2 cellular contexts compared by ENCODE assay signal in the genomic region with DNA sequence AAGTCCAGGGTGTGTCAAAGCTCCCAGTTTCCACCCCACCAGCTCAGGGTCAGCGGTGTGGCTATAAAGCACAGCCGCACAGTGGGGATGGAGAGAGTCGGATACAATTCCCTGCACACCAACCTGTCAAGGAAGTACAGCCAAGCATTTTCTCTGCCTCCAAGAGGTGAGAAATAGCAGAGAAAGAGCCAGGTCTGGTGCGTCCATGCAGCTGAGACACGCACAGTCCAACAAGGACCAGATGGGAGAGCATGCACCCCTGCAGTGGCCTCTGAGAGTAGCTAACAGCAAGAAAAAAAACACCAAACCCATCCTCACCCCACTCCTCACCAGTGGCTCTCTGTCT.
TF ChIP-seq lines count a peak whose summit lies in the region.

No MANE protein-coding gene starts in this region.

TF ChIP-seq in IMR-90, 13 proteins besides CTCF, POLR2A, EP300 and RAD21:
- TF ChIP-seq CEBPB (IDR thresholded peaks at IDR 0.05; ENCODE audit: low read depth, low read length) (no peak), CHD1 (IDR thresholded peaks at IDR 0.05; ENCODE audit: low read depth, low read length) (no peak), MAZ (IDR thresholded peaks at IDR 0.05; ENCODE audit: borderline replicate concordance, low read depth, low read length) (no peak), FOS (IDR thresholded peaks at IDR 0.05; ENCODE audit: low read depth, low read length) (no peak), NFE2L2 (IDR thresholded peaks at IDR 0.05; ENCODE audit: low read depth, low read length) (no peak), BHLHE40 (IDR thresholded peaks at IDR 0.05; ENCODE audit: low read depth, low read length) (no peak), RFX5 (IDR thresholded peaks at IDR 0.05; ENCODE audit: low read depth, low read length) (no peak), MXI1 (IDR thresholded peaks at IDR 0.05; ENCODE audit: borderline replicate concordance, low read depth, low read length) (no peak), SMC3 (IDR thresholded peaks at IDR 0.05; ENCODE audit: low read depth, low read length) (no peak), MAFK (IDR thresholded peaks at IDR 0.05; ENCODE audit: low read depth, low read length) (no peak), RCOR1 (IDR thresholded peaks at IDR 0.05; ENCODE audit: insufficient replicate concordance, low read length) (no peak)
- TF ChIP-seq, protein P1, sequence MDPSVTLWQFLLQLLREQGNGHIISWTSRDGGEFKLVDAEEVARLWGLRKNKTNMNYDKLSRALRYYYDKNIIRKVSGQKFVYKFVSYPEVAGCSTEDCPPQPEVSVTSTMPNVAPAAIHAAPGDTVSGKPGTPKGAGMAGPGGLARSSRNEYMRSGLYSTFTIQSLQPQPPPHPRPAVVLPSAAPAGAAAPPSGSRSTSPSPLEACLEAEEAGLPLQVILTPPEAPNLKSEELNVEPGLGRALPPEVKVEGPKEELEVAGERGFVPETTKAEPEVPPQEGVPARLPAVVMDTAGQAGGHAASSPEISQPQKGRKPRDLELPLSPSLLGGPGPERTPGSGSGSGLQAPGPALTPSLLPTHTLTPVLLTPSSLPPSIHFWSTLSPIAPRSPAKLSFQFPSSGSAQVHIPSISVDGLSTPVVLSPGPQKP (IDR thresholded peaks at IDR 0.05; ENCODE audit: borderline replicate concordance, low read depth, low read length), result no peak
- TF ChIP-seq, protein P2, sequence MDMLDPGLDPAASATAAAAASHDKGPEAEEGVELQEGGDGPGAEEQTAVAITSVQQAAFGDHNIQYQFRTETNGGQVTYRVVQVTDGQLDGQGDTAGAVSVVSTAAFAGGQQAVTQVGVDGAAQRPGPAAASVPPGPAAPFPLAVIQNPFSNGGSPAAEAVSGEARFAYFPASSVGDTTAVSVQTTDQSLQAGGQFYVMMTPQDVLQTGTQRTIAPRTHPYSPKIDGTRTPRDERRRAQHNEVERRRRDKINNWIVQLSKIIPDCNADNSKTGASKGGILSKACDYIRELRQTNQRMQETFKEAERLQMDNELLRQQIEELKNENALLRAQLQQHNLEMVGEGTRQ (IDR thresholded peaks at IDR 0.05; ENCODE audit: low read depth, low read length), result no peak

TF ChIP-seq in H1, 55 proteins besides CTCF, POLR2A, EP300 and RAD21:
- TF ChIP-seq SRF (IDR thresholded peaks at IDR 0.05; ENCODE audit: low read depth, low read length) (no peak), CBX8 (IDR thresholded peaks at IDR 0.05; ENCODE audit: borderline replicate concordance, low read depth, low read length) (no peak), JUND (IDR thresholded peaks at IDR 0.05; ENCODE audit: low read length) (no peak), EGR1 (IDR thresholded peaks at IDR 0.05; ENCODE audit: borderline replicate concordance, low read depth, low read length) (no peak), ZNF274 (IDR thresholded peaks at IDR 0.05; ENCODE audit: borderline replicate concordance, extremely low read depth, low read length) (no peak), FOSL1 (IDR thresholded peaks at IDR 0.05; ENCODE audit: insufficient read depth, low read depth, low read length) (no peak), BACH1 (IDR thresholded peaks at IDR 0.05; ENCODE audit: low read length) (no peak), HDAC6 (IDR thresholded peaks at IDR 0.05; ENCODE audit: low read depth, low read length) (no peak), POU5F1 (IDR thresholded peaks at IDR 0.05; ENCODE audit: low read depth, low read length) (no peak), BRCA1 (IDR thresholded peaks at IDR 0.05; ENCODE audit: low read depth, low read length) (no peak)
TF ChIP-seq in H1: peak in this region for 0.
